8 cellular contexts compared by ENCODE assay signal in genomic region chr3:133573629-133574194, GRCh38. TPM values are rescaled to one million over a fixed set of nuclear protein-coding genes. Genes with fewer than 3 reads are reported as not detected.
DNase-seq lines count a peak whose midpoint lies in the region; ATAC-seq lines count a peak whose summit lies in the region.

Gene CDV3 (plus strand): TSS chr3:133573686. CDS start chr3:133574045, 359 bp downstream.

- peak within 1 kb of the TSS; percentile 99 for H3K4me3 Mint-ChIP-seq in activated naive CD4-positive, alpha-beta T cell treated with anti-CD3 and anti-CD28 coated beads, Interleukin-2, amount 50 U/mL, for 24 hours

- peaks cover 46% of the 10 kb centered on the region for H3K4me1 Mint-ChIP-seq in activated naive CD4-positive, alpha-beta T cell treated with anti-CD3 and anti-CD28 coated beads, Interleukin-2, amount 50 U/mL, for 24 hours

- H3K27ac Mint-ChIP-seq in activated naive CD4-positive, alpha-beta T cell treated with anti-CD3 and anti-CD28 coated beads, Interleukin-2, amount 50 U/mL, for 24 hours, result peak within 1 kb of the TSS; percentile 99

- intact Hi-C loops in left ventricle myocardium superior (cut with micrococcal nuclease), result loop anchor here (5.0 kb wide), 1 partner anchor 851 kb away; the partner anchor contains the start of gene NPHP3
- intact Hi-C loops in sciatic nerve (cut with DNase I), result no loop called here

- H3K27me3 Mint-ChIP-seq in activated naive CD4-positive, alpha-beta T cell treated with anti-CD3 and anti-CD28 coated beads, Interleukin-2, amount 50 U/mL, for 24 hours, result no peaks in the 10 kb centered on the region

- peaks cover 27% of the 10 kb centered on the region for H3K36me3 Mint-ChIP-seq in activated naive CD4-positive, alpha-beta T cell treated with anti-CD3 and anti-CD28 coated beads, Interleukin-2, amount 50 U/mL, for 24 hours

- ATAC-seq in HG03108 (IDR thresholded peaks at IDR 0.05; ENCODE audit: unreplicated experiment) (peak; percentile 16), left ventricle myocardium superior (peak; percentile 33), sciatic nerve (no peak)

- no peaks in the 10 kb centered on the region for H3K9me3 Mint-ChIP-seq in activated naive CD4-positive, alpha-beta T cell treated with anti-CD3 and anti-CD28 coated beads, Interleukin-2, amount 50 U/mL, for 24 hours

- no peak for DNase-seq in activated naive CD4-positive, alpha-beta T cell (lab: John Stamatoyannopoulos, UW)
- DNase-seq in activated T-helper 1 cell treated with Interleukin-2 at 50 U/mL for 16 hours (ENCODE audit: low read depth) (peak; percentile 67), left ventricle myocardium superior (no peak), sciatic nerve (ENCODE audit: low spot score) (peak; percentile 76), SKM-1 treated with dmso at 0.1 percent for 144 hours (lab: John Stamatoyannopoulos, UW; ENCODE audit: unreplicated experiment) (no peak)
- DNase-seq in activated effector memory CD4-positive, alpha-beta T cell treated with Interleukin-2 at 50 U/mL for 16 hours, result no peak

RNA-seq across cellular contexts. Expression of gene CDV3, which starts in this region (rescaled TPM):
- total RNA-seq in left ventricle myocardium superior (159 TPM), sciatic nerve (140 TPM)

Comparison
In these comparisons a context has a peak if more than half of its experiments do, and no peak if none do; other contexts are left out.
1. DNase-seq: peak in activated T-helper 1 cell treated with Interleukin-2 at 50 U/mL for 16 hours (single experiment) and sciatic nerve (single experiment); none in activated naive CD4-positive, alpha-beta T cell (0 of 4), left ventricle myocardium superior (single experiment), activated effector memory CD4-positive, alpha-beta T cell treated with Interleukin-2 at 50 U/mL for 16 hours (single experiment) and SKM-1 treated with dmso at 0.1 percent for 144 hours (single experiment).